Comparison of ENCODE assay signal across 1 cellular context in genomic region chr1:32224285-32224684, GRCh38.
TF ChIP-seq lines count a peak whose summit lies in the region.

No MANE protein-coding gene starts in this region.

TF ChIP-seq in HCT116, 20 proteins besides CTCF, POLR2A, EP300 and RAD21 (continued from another document):
- no peak for TF ChIP-seq ZBTB33 (IDR thresholded peaks at IDR 0.05; ENCODE audit: extremely low read depth, insufficient replicate concordance, low read length)
- TF ChIP-seq, protein P1, sequence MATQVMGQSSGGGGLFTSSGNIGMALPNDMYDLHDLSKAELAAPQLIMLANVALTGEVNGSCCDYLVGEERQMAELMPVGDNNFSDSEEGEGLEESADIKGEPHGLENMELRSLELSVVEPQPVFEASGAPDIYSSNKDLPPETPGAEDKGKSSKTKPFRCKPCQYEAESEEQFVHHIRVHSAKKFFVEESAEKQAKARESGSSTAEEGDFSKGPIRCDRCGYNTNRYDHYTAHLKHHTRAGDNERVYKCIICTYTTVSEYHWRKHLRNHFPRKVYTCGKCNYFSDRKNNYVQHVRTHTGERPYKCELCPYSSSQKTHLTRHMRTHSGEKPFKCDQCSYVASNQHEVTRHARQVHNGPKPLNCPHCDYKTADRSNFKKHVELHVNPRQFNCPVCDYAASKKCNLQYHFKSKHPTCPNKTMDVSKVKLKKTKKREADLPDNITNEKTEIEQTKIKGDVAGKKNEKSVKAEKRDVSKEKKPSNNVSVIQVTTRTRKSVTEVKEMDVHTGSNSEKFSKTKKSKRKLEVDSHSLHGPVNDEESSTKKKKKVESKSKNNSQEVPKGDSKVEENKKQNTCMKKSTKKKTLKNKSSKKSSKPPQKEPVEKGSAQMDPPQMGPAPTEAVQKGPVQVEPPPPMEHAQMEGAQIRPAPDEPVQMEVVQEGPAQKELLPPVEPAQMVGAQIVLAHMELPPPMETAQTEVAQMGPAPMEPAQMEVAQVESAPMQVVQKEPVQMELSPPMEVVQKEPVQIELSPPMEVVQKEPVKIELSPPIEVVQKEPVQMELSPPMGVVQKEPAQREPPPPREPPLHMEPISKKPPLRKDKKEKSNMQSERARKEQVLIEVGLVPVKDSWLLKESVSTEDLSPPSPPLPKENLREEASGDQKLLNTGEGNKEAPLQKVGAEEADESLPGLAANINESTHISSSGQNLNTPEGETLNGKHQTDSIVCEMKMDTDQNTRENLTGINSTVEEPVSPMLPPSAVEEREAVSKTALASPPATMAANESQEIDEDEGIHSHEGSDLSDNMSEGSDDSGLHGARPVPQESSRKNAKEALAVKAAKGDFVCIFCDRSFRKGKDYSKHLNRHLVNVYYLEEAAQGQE (IDR thresholded peaks at IDR 0.05; ENCODE audit: low read depth) = no peak
- no peak for TF ChIP-seq ATF3 (IDR thresholded peaks at IDR 0.05)
- no peak for TF ChIP-seq ZFX (IDR thresholded peaks at IDR 0.05)
- no peak for TF ChIP-seq CBX3 (IDR thresholded peaks at IDR 0.05; ENCODE audit: low read depth)
- no peak for TF ChIP-seq SIN3A (IDR thresholded peaks at IDR 0.05; ENCODE audit: low read depth)
- TF ChIP-seq ZNF274 (IDR thresholded peaks at IDR 0.05; ENCODE audit: low read depth, low read length) = no peak
- no peak for TF ChIP-seq ELF1 (IDR thresholded peaks at IDR 0.05; ENCODE audit: borderline replicate concordance, low read depth)
- no peak for TF ChIP-seq CEBPB (IDR thresholded peaks at IDR 0.05; ENCODE audit: low read depth)
- no peak for TF ChIP-seq TCF7L2 (IDR thresholded peaks at IDR 0.05; ENCODE audit: borderline replicate concordance, extremely low read depth, insufficient read depth, insufficient read length)
- no peak for TF ChIP-seq EZH2phosphoT487 (IDR thresholded peaks at IDR 0.05; ENCODE audit: borderline replicate concordance)
